Comparison of ENCODE assay signal across 9 cellular contexts in genomic region chr1:11648732-11649158, GRCh38. TPM values are rescaled to one million over a fixed set of nuclear protein-coding genes. Genes with fewer than 3 reads are reported as not detected.
DNase-seq lines count a peak whose midpoint lies in the region; ATAC-seq, FAIRE-seq and TF ChIP-seq lines count a peak whose summit lies in the region.
"Had no signal": no experiment of that assay in that cellular context is flagged by ENCODE, and none has a peak within 500 bp of the region (broad histone marks: within the 10 kb centered on the region; RNA-seq: fewer than 3 reads in every experiment).

No MANE protein-coding gene starts in this region.

- no peak overlapping the region for H3K27ac ChIP-seq in pancreas

- no peaks in the 10 kb centered on the region for H3K9me3 ChIP-seq in pancreas

- WGBS in pancreas, 2 donors: 11 to 14% methylated on average over 23 to 30 of the region's 30 CpGs

- no peaks in the 10 kb centered on the region for H3K27me3 Mint-ChIP-seq in activated CD4-positive, alpha-beta memory T cell treated with anti-CD3 and anti-CD28 coated beads for 36 hours

- H3K4me3 ChIP-seq in epithelial cell of proximal tubule (ENCODE audit: low read depth, low read length) (peak overlapping the region; percentile 2), pancreas (peak overlapping the region in 2 of 4 donors; percentile 37)

- no peak for FAIRE-seq in pancreas (lab: Jason Lieb, UNC)

- H3K27ac Mint-ChIP-seq in activated CD4-positive, alpha-beta memory T cell treated with anti-CD3 and anti-CD28 coated beads for 36 hours: no peak overlapping the region

- peaks cover 5 to 27% (median 20%) of the 10 kb centered on the region in 3 donors for H3K4me1 ChIP-seq in pancreas

- no peaks in the 10 kb centered on the region for H3K27me3 ChIP-seq in pancreas

- H3K9me3 Mint-ChIP-seq in activated CD4-positive, alpha-beta memory T cell treated with anti-CD3 and anti-CD28 coated beads for 36 hours: no peaks in the 10 kb centered on the region

- POLR2A ChIA-PET in activated CD4-positive, alpha-beta memory T cell treated with anti-CD3 and anti-CD28 coated beads for 36 hours (lab: Charles Lee): interaction anchor here (2.3 kb wide), 1 partner anchor 71 kb away, joined by 12 read pairs; no protein-coding TSS in a partner anchor

- ATAC-seq in pancreas: peak; percentile 35 to 56 (median 46)
- no peak for ATAC-seq in GM21723 (IDR thresholded peaks at IDR 0.05; ENCODE audit: unreplicated experiment)

- TF ChIP-seq CTCF in epithelial cell of proximal tubule (conservative IDR thresholded peaks at IDR 0.05; ENCODE audit: low read depth, low read length) (no peak), pancreas (IDR thresholded peaks at IDR 0.05) (no peak)

- CTCF ChIA-PET in activated CD4-positive, alpha-beta memory T cell treated with anti-CD3 and anti-CD28 coated beads for 36 hours (lab: Charles Lee): interaction anchor here (1.0 to 7.4 kb wide), 4 partner anchors 16 to 611 kb away, joined by 4 to 100 read pairs (median 34); partner anchors contain the start of gene FBXO6

- H3K36me3 Mint-ChIP-seq in activated CD4-positive, alpha-beta memory T cell treated with anti-CD3 and anti-CD28 coated beads for 36 hours: no peaks in the 10 kb centered on the region

- intact Hi-C loops in activated CD4-positive, alpha-beta memory T cell treated with anti-CD3 and anti-CD28 coated beads for 36 hours (cut with micrococcal nuclease): loop anchor here (10.0 kb wide), 1 partner anchor 174 kb away; the partner anchor contains the start of gene DISP3
- intact Hi-C loops in pancreas (cut with DNase I): loop anchor here in 2 of 3 donors (10.0 kb wide), 4 partner anchors 314 to 614 kb away; no protein-coding TSS in a partner anchor

- no peaks in the 10 kb centered on the region for H3K36me3 ChIP-seq in pancreas

- peaks cover 18% of the 10 kb centered on the region for H3K4me1 Mint-ChIP-seq in activated CD4-positive, alpha-beta memory T cell treated with anti-CD3 and anti-CD28 coated beads for 36 hours (ENCODE audit: low read depth)

- DNase-seq in ELF-1 (ENCODE audit: low read depth, low spot score): peak; percentile 52
- DNase-seq in activated CD4-positive, alpha-beta memory T cell treated with anti-CD3 and anti-CD28 coated beads for 36 hours: peak; percentile 46
- no peak for DNase-seq in epithelial cell of proximal tubule (ENCODE audit: low read depth)
- peak in 5 of 6 donors; percentile 68 to 90 (median 83) for DNase-seq in pancreas
- no peak for DNase-seq in NCI-H774 (lab: John Stamatoyannopoulos, UW)
- DNase-seq in NCI-H2081 (lab: John Stamatoyannopoulos, UW): no peak
- DNase-seq in Kasumi-1 (lab: John Stamatoyannopoulos, UW): no peak
- DNase-seq: kidney glomerular epithelial cell had no signal

- H3K4me3 Mint-ChIP-seq in activated CD4-positive, alpha-beta memory T cell treated with anti-CD3 and anti-CD28 coated beads for 36 hours: no peak overlapping the region

RNA-seq across cellular contexts. Expression of gene FBXO2, which starts 5.5 kb away (rescaled TPM):
- 1 to 10 TPM; 1.8 to 2.5 TPM for total RNA-seq in activated CD4-positive, alpha-beta memory T cell treated with anti-CD3 and anti-CD28 coated beads for 36 hours
- 0.51 and 6.5 TPM in 2 replicates for total RNA-seq in epithelial cell of proximal tubule
- 10 to 100 TPM; 27.5 to 75.6 (median 43.7) TPM for total RNA-seq in pancreas
- polyA plus RNA-seq in pancreas: 10 to 100 TPM; 25.3 to 58.6 TPM

RNA-seq across cellular contexts. Expression of gene FBXO44, which starts 5.9 kb away (rescaled TPM):
- 10 to 100 TPM; 16.8 to 18.6 TPM for total RNA-seq in activated CD4-positive, alpha-beta memory T cell treated with anti-CD3 and anti-CD28 coated beads for 36 hours
- total RNA-seq in epithelial cell of proximal tubule (8.0 and 13.7 TPM in 2 replicates), pancreas (10 to 100 TPM; 12.1 to 19.0 (median 14.8) TPM)
- polyA plus RNA-seq in pancreas: 10 to 100 TPM; 36.9 to 54.6 TPM

RNA-seq across cellular contexts. Expression of gene FBXO6, which starts 15.3 kb away (rescaled TPM):
- total RNA-seq in activated CD4-positive, alpha-beta memory T cell treated with anti-CD3 and anti-CD28 coated beads for 36 hours: 10 to 100 TPM; 14.1 to 15.1 TPM
- total RNA-seq in epithelial cell of proximal tubule: 6.3 and 6.9 TPM in 2 replicates
- 1 to 10 TPM; 4.8 to 8.0 (median 6.9) TPM for total RNA-seq in pancreas
- 1 to 10 TPM; 7.7 TPM for polyA plus RNA-seq in pancreas

RNA-seq across cellular contexts. Expression of gene MAD2L2, which starts 32.2 kb away (rescaled TPM):
- total RNA-seq in activated CD4-positive, alpha-beta memory T cell treated with anti-CD3 and anti-CD28 coated beads for 36 hours: 10 to 100 TPM; 88.5 to 93.2 TPM
- total RNA-seq in epithelial cell of proximal tubule: 89.4 and 127 TPM in 2 replicates
- total RNA-seq in pancreas: 10 to 100 TPM; 15.6 to 23.7 (median 20.2) TPM
- polyA plus RNA-seq in pancreas: 10 to 100 TPM; 24.5 to 27.0 TPM

RNA-seq across cellular contexts. Expression of gene DRAXIN, which starts 42.8 kb away (rescaled TPM):
- under 1 TPM; 0.05 to 0.07 TPM for total RNA-seq in activated CD4-positive, alpha-beta memory T cell treated with anti-CD3 and anti-CD28 coated beads for 36 hours
- total RNA-seq in epithelial cell of proximal tubule: under 0.01 and 0.12 TPM in 2 replicates
- under 1 TPM in 5 of 6 donors, not detected in 1; 0.03 to 0.09 (median 0.03) TPM for total RNA-seq in pancreas
- under 1 TPM; under 0.01 TPM for polyA plus RNA-seq in pancreas

Comparison
In these comparisons a context has a peak if more than half of its experiments do, and no peak if none do; other contexts are left out.
1. DNase-seq: peak in ELF-1 (single experiment), activated CD4-positive, alpha-beta memory T cell treated with anti-CD3 and anti-CD28 coated beads for 36 hours (single experiment) and pancreas (5 of 6); none in epithelial cell of proximal tubule (single experiment), NCI-H774 (single experiment), NCI-H2081 (0 of 2) and Kasumi-1 (0 of 2).